Comparison of ENCODE assay signal across 8 cellular contexts in genomic region chr11:121654506-121655480, GRCh38.
DNase-seq lines count a peak whose midpoint lies in the region; ATAC-seq and TF ChIP-seq lines count a peak whose summit lies in the region.

No MANE protein-coding gene starts in this region.

- peaks cover 8 to 9% of the 10 kb centered on the region in 2 donors for H3K4me1 ChIP-seq in duodenal mucosa (ENCODE audit: control insufficient read depth in 1 of 2, insufficient read depth in 2 of 2, low read length in 2 of 2)

- peak overlapping the region in 1 of 2 donors; percentile 1 for H3K9ac ChIP-seq in duodenal mucosa (ENCODE audit: low read depth in 1 of 2, low read length in 2 of 2)

- no peaks in the 10 kb centered on the region for H3K27me3 ChIP-seq in duodenal mucosa (ENCODE audit: control insufficient read depth in 1 of 2, insufficient read depth in 2 of 2, low read length in 2 of 2)

- H3K27ac Mint-ChIP-seq in nephron, result peak overlapping the region; percentile 100

- no peak for TF ChIP-seq CTCF in nephron (IDR thresholded peaks at IDR 0.05; ENCODE audit: unreplicated experiment in 3 of 3)

- DNase-seq in ELR (ENCODE audit: low read depth) (peak; percentile 24), NCI-H69 (lab: John Stamatoyannopoulos, UW) (peak; percentile 54), iPS-NIHi7 (ENCODE audit: extremely low spot score) (no peak), MV-4-11 (lab: John Stamatoyannopoulos, UW) (no peak), Ammon's horn (ENCODE audit: low spot score) (no peak)

- peak overlapping the region; percentile 59 to 62 for H3K4me3 ChIP-seq in duodenal mucosa (ENCODE audit: low read depth in 1 of 2, low read length in 2 of 2)

- H3K4me3 Mint-ChIP-seq in nephron, result peak overlapping the region; percentile 70 to 83 (median 76)

- H3K27ac ChIP-seq in duodenal mucosa (ENCODE audit: low read depth, low read length), result no peak overlapping the region

- H3K36me3 Mint-ChIP-seq in nephron (ENCODE audit: low read depth), result no peaks in the 10 kb centered on the region

- no peaks in the 10 kb centered on the region for H3K9me3 Mint-ChIP-seq in nephron

- ATAC-seq in GM18502 (IDR thresholded peaks at IDR 0.05; ENCODE audit: poor library complexity, unreplicated experiment), result no peak

- no peaks in the 10 kb centered on the region for H3K36me3 ChIP-seq in duodenal mucosa (ENCODE audit: control insufficient read depth in 1 of 2, insufficient read depth in 2 of 2, low read length in 2 of 2)

- H3K27me3 Mint-ChIP-seq in nephron (ENCODE audit: low read depth), result no peaks in the 10 kb centered on the region

- peaks cover 61% of the 10 kb centered on the region for H3K4me1 Mint-ChIP-seq in nephron

- H3K9me3 ChIP-seq in duodenal mucosa (ENCODE audit: control insufficient read depth in 1 of 2, low read length in 2 of 2), result no peaks in the 10 kb centered on the region

Comparison
In these comparisons a context has a peak if more than half of its experiments do, and no peak if none do; other contexts are left out.
1. DNase-seq: peak in ELR (single experiment) and NCI-H69 (single experiment); none in iPS-NIHi7 (single experiment), MV-4-11 (single experiment) and Ammon's horn (single experiment).